7 cellular contexts compared by ENCODE assay signal in the genomic region with DNA sequence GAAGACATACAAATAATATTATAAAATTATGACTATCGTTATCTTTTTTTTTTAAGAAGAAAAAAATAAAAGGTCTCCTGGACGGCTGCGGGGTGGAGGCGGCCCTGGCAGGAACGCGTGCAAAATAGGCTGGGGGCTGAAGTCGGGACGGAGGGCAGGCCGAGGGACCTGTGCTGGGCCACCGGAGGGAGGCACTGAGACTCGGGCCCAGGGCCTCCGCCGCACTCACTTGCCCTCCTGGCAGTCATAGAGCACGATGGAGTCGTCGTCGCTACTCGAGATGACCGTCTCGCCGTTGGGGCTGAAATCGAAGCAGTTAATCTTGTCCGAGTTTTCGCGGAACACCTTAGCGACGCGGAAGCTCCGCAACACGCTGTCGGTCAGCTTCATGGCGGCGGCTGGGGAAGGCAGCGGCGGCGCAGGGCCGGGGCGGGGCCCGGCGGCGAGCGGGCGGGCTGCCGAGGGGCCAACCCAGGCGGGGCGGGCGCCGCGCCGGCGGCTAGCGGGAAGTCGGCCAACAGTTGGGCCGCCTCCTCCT. TPM values are rescaled to one million over a fixed set of nuclear protein-coding genes. Genes with fewer than 3 reads are reported as not detected.
DNase-seq lines count a peak whose midpoint lies in the region; ATAC-seq and TF ChIP-seq lines count a peak whose summit lies in the region.

No MANE protein-coding gene starts in this region.

- peak overlapping the region; percentile 88 to 92 for H3K27ac Mint-ChIP-seq in natural killer cell treated with Interleukin-12 subunit alpha and Interleukin-12 subunit beta and Interleukin-15 and Interleukin-18, amount 100 ng/mL, for 72 hours

- H3K4me3 ChIP-seq in GM23248, result peak overlapping the region; percentile 92
- H3K4me3 ChIP-seq in thyroid gland (replicated peaks in 1 of 3), result peak overlapping the region; percentile 73 to 87 (median 85)

- peaks cover 60% of the 10 kb centered on the region for H3K79me2 ChIP-seq in GM23248 (ENCODE audit: insufficient read depth)

- TF ChIP-seq POLR2A in thyroid gland (IDR thresholded peaks at IDR 0.05), result no peak

- peaks cover 22% of the 10 kb centered on the region for H3K36me3 Mint-ChIP-seq in natural killer cell treated with Interleukin-12 subunit alpha and Interleukin-12 subunit beta and Interleukin-15 and Interleukin-18, amount 100 ng/mL, for 72 hours

- H3K36me3 ChIP-seq in GM23248 (ENCODE audit: low read depth) (no peaks in the 10 kb centered on the region), thyroid gland (peaks cover 0 to 5% of the 10 kb centered on the region in 2 donors)

- DNase-seq in GM23248 (peak; percentile 81), KBM-7 (peak; percentile 68), thyroid gland (no peak)
- peak; percentile 42 to 48 for DNase-seq in activated CD4-positive, alpha-beta T cell treated with anti-CD3 and anti-CD28 coated beads, Interleukin-2, amount 50 U/mL, for 4 hours
- DNase-seq in natural killer cell treated with Interleukin-12 subunit alpha and Interleukin-12 subunit beta and Interleukin-15 and Interleukin-18, amount 100 ng/mL, for 72 hours (ENCODE audit: low spot score), result peak; percentile 82

- no peaks in the 10 kb centered on the region for H3K9me3 Mint-ChIP-seq in natural killer cell treated with Interleukin-12 subunit alpha and Interleukin-12 subunit beta and Interleukin-15 and Interleukin-18, amount 100 ng/mL, for 72 hours

- H3K9me3 ChIP-seq in GM23248 (ENCODE audit: low read depth) (no peaks in the 10 kb centered on the region), thyroid gland (no peaks in the 10 kb centered on the region)

- ATAC-seq in GM18498 (IDR thresholded peaks at IDR 0.05; ENCODE audit: unreplicated experiment), result peak; percentile 68
- ATAC-seq in esophagus mucosa, result peak; percentile 68
- peak; percentile 83 to 89 for ATAC-seq in natural killer cell treated with Interleukin-12 subunit alpha and Interleukin-12 subunit beta and Interleukin-15 and Interleukin-18, amount 100 ng/mL, for 72 hours

- peaks cover 48 to 61% of the 10 kb centered on the region in 2 donors for H3K4me1 Mint-ChIP-seq in natural killer cell treated with Interleukin-12 subunit alpha and Interleukin-12 subunit beta and Interleukin-15 and Interleukin-18, amount 100 ng/mL, for 72 hours (ENCODE audit: low read depth in 2 of 2)

- H3K9ac ChIP-seq in GM23248, result peak overlapping the region; percentile 92

- no peaks in the 10 kb centered on the region for H3K9me2 ChIP-seq in GM23248 (ENCODE audit: insufficient read depth)

- in situ Hi-C loops in GM23248 (cut with MboI) (no loop called here), KBM-7 (cut with MboI; ENCODE audit: low pct_unique_long_range_greater_than_20kb, low sequenced_read_pairs) (no loop called here)

- H2AFZ ChIP-seq in GM23248, result no peak overlapping the region

- H3K4me2 ChIP-seq in GM23248 (ENCODE audit: unreplicated experiment), result peak overlapping the region; percentile 95

- H3F3A ChIP-seq in GM23248 (ENCODE audit: insufficient read depth), result peaks cover 43% of the 10 kb centered on the region

- TF ChIP-seq CTCF in thyroid gland (IDR thresholded peaks at IDR 0.05), result peak in 3 of 6 experiments; percentile 16 to 40 (median 20)

- peaks cover 23% of the 10 kb centered on the region; the same call in 1 of the 2 replicates for H4K20me1 ChIP-seq in GM23248 (ENCODE audit: insufficient read depth)

- intact Hi-C loops in thyroid gland (cut with DNase I), result loop anchor here (5.0 kb wide), 1 partner anchor 41 kb away; a partner anchor contains a TSS

- H3K4me1 ChIP-seq in GM23248 (ENCODE audit: insufficient read depth) (peaks cover 38% of the 10 kb centered on the region), thyroid gland (peaks cover 51 to 58% of the 10 kb centered on the region in 2 donors)

- H3K4me3 Mint-ChIP-seq in natural killer cell treated with Interleukin-12 subunit alpha and Interleukin-12 subunit beta and Interleukin-15 and Interleukin-18, amount 100 ng/mL, for 72 hours, result peak overlapping the region; percentile 95

- no peaks in the 10 kb centered on the region for H3K27me3 Mint-ChIP-seq in natural killer cell treated with Interleukin-12 subunit alpha and Interleukin-12 subunit beta and Interleukin-15 and Interleukin-18, amount 100 ng/mL, for 72 hours

- H3K27ac ChIP-seq in GM23248, result peak overlapping the region; percentile 86
- H3K27ac ChIP-seq in thyroid gland, result peak overlapping the region; percentile 98 to 99 (median 98)

- H3K27me3 ChIP-seq in GM23248 (replicated peaks; ENCODE audit: insufficient read depth) (no peaks in the 10 kb centered on the region), thyroid gland (no peaks in the 10 kb centered on the region)

- WGBS in GM23248 (ENCODE audit: low coverage in 1 of 2, low lambda C conversion rate in 2 of 2, missing lambda C conversion rate in 2 of 2), 2 experiments, result 1% methylated on average over 13 to 52 of the region's 54 CpGs
- 0 to 1% methylated on average over 13 to 27 of the region's 54 CpGs for WGBS in thyroid gland, 2 donors

RNA-seq across cellular contexts. Expression of a gene that starts 0.4 kb away (rescaled TPM):
- 45.3 and 56.1 TPM in 2 replicates for total RNA-seq in GM23248 (2014; rRNA removed; shearing (Covaris generic))
- 16.1 and 18.7 TPM in 2 replicates for polyA plus RNA-seq in GM23248 (2016; fragmentation: Nextera tagmentation; extraction: Ambion mirVana)
- 52.2 TPM for total RNA-seq in esophagus mucosa
- 10 to 100 TPM; 82.8 to 87.4 TPM for total RNA-seq in natural killer cell treated with Interleukin-12 subunit alpha and Interleukin-12 subunit beta and Interleukin-15 and Interleukin-18, amount 100 ng/mL, for 72 hours
- 10 to 100 TPM; 66.4 to 76.4 (median 72.2) TPM for total RNA-seq in thyroid gland

RNA-seq across cellular contexts. Expression of a gene that starts 9.6 kb away (rescaled TPM):
- total RNA-seq in GM23248 (2014; rRNA removed; shearing (Covaris generic)), result 4.9 and 10.0 TPM in 2 replicates
- polyA plus RNA-seq in GM23248 (2016; fragmentation: Nextera tagmentation; extraction: Ambion mirVana), result 2.5 and 2.7 TPM in 2 replicates
- total RNA-seq in esophagus mucosa (7.2 TPM), thyroid gland (10 to 100 TPM in 3 of 4 donors, 1 to 10 TPM in 1; 8.9 to 20.3 (median 15.3) TPM)
- total RNA-seq in natural killer cell treated with Interleukin-12 subunit alpha and Interleukin-12 subunit beta and Interleukin-15 and Interleukin-18, amount 100 ng/mL, for 72 hours, result 10 to 100 TPM; 26.0 to 34.2 TPM

RNA-seq across cellular contexts. Expression of a gene that starts 32.5 kb away (rescaled TPM):
- 26.7 and 35.7 TPM in 2 replicates for total RNA-seq in GM23248 (2014; rRNA removed; shearing (Covaris generic))
- 19.3 and 21.6 TPM in 2 replicates for polyA plus RNA-seq in GM23248 (2016; fragmentation: Nextera tagmentation; extraction: Ambion mirVana)
- total RNA-seq in esophagus mucosa (9.5 TPM), thyroid gland (10 to 100 TPM; 15.8 to 22.8 (median 18.0) TPM)
- total RNA-seq in natural killer cell treated with Interleukin-12 subunit alpha and Interleukin-12 subunit beta and Interleukin-15 and Interleukin-18, amount 100 ng/mL, for 72 hours, result 10 to 100 TPM; 45.7 to 47.7 TPM

RNA-seq across cellular contexts. Expression of a gene that starts 38.1 kb away (rescaled TPM):
- 4.0 and 7.0 TPM in 2 replicates for total RNA-seq in GM23248 (2014; rRNA removed; shearing (Covaris generic))
- polyA plus RNA-seq in GM23248 (2016; fragmentation: Nextera tagmentation; extraction: Ambion mirVana), result 0.81 and 0.89 TPM in 2 replicates
- 1.6 TPM for total RNA-seq in esophagus mucosa
- total RNA-seq in natural killer cell treated with Interleukin-12 subunit alpha and Interleukin-12 subunit beta and Interleukin-15 and Interleukin-18, amount 100 ng/mL, for 72 hours, result 10 to 100 TPM; 24.3 to 35.4 TPM
- 10 to 100 TPM in 1 of 4 donors, 1 to 10 TPM in 3; 4.6 to 14.2 (median 7.5) TPM for total RNA-seq in thyroid gland

RNA-seq across cellular contexts. Expression of a gene that starts 39.1 kb away (rescaled TPM):
- 124 and 137 TPM in 2 replicates for total RNA-seq in GM23248 (2014; rRNA removed; shearing (Covaris generic))
- polyA plus RNA-seq in GM23248 (2016; fragmentation: Nextera tagmentation; extraction: Ambion mirVana), result 95.1 and 105 TPM in 2 replicates
- total RNA-seq in esophagus mucosa (37.4 TPM), thyroid gland (10 to 100 TPM; 28.3 to 61.1 (median 50.4) TPM)
- total RNA-seq in natural killer cell treated with Interleukin-12 subunit alpha and Interleukin-12 subunit beta and Interleukin-15 and Interleukin-18, amount 100 ng/mL, for 72 hours, result 100 to 1,000 TPM in 1 of 2 donors, 10 to 100 TPM in 1; 90.3 to 117 TPM

Comparison
In these comparisons a context has a peak if more than half of its experiments do, and no peak if none do; other contexts are left out.
1. DNase-seq: peak in GM23248 (single experiment), KBM-7 (single experiment), activated CD4-positive, alpha-beta T cell treated with anti-CD3 and anti-CD28 coated beads, Interleukin-2, amount 50 U/mL, for 4 hours (2 of 2) and natural killer cell treated with Interleukin-12 subunit alpha and Interleukin-12 subunit beta and Interleukin-15 and Interleukin-18, amount 100 ng/mL, for 72 hours (single experiment); none in thyroid gland (0 of 2).
2. Peak in every context shown above with its lines, with median percentiles within 50 percentile points of each other: ATAC-seq.